8 cellular contexts compared by ENCODE assay signal in genomic region chr15:52481915-52482314, GRCh38. TPM values are rescaled to one million over a fixed set of nuclear protein-coding genes. Genes with fewer than 3 reads are reported as not detected.
DNase-seq lines count a peak whose midpoint lies in the region; ATAC-seq and TF ChIP-seq lines count a peak whose summit lies in the region.

No MANE protein-coding gene starts in this region.

- DNase-seq in GM04503 (ENCODE audit: low read depth): peak; percentile 58
- peak; percentile 95 for DNase-seq in HT1080 (ENCODE audit: low read depth)
- DNase-seq in activated CD4-positive, alpha-beta T cell treated with anti-CD3 and anti-CD28 coated beads, Interleukin-2, amount 50 U/mL, for 4 hours: peak; percentile 11 to 17
- no peak for DNase-seq in heart right ventricle
- DNase-seq in transverse colon: peak; percentile 23
- DNase-seq in DMS114 treated with DMSO at 0.1 percent for 48 hours (lab: John Stamatoyannopoulos, UW; ENCODE audit: unreplicated experiment): no peak
- no peak for DNase-seq in NCI-H2171 treated with DMSO at 0.1 percent for 48 hours (lab: John Stamatoyannopoulos, UW)

- intact Hi-C loops in heart right ventricle (cut with DNase I): no loop called here
- intact Hi-C loops in transverse colon (cut with DNase I; ENCODE audit: low total_unique reads): no loop called here

- peak overlapping the region in 5 of 10 donors; percentile 7 to 83 (median 32) for H3K27ac ChIP-seq in heart right ventricle
- H3K27ac ChIP-seq in transverse colon: peak overlapping the region; percentile 34 to 63 (median 56)

- TF ChIP-seq EP300 in transverse colon (IDR thresholded peaks at IDR 0.05; ENCODE audit: low read depth): no peak

- no peaks in the 10 kb centered on the region for H3K27me3 ChIP-seq in heart right ventricle
- H3K27me3 ChIP-seq in transverse colon: no peaks in the 10 kb centered on the region

- H3K9me3 ChIP-seq in heart right ventricle (no peaks in the 10 kb centered on the region), transverse colon (no peaks in the 10 kb centered on the region)

- no peak for TF ChIP-seq CTCF in heart right ventricle (IDR thresholded peaks at IDR 0.05)
- no peak for TF ChIP-seq CTCF in transverse colon (IDR thresholded peaks at IDR 0.05)

- ATAC-seq in GM21423 (IDR thresholded peaks at IDR 0.05; ENCODE audit: unreplicated experiment): peak; percentile 99
- ATAC-seq in heart right ventricle: peak; percentile 46 to 91 (median 82)

- H3K4me3 ChIP-seq in heart right ventricle (no peak overlapping the region), transverse colon (no peak overlapping the region)

- in situ Hi-C loops in transverse colon (cut with MboI; ENCODE audit: low pct_ligation_motif_present in 1 of 4, low pct_unique_long_range_greater_than_20kb in 1 of 4, low sequenced_read_pairs in 3 of 4): no loop called here

- TF ChIP-seq POLR2A in transverse colon (IDR thresholded peaks at IDR 0.05): no peak

- H3K36me3 ChIP-seq in heart right ventricle: no peaks in the 10 kb centered on the region
- no peaks in the 10 kb centered on the region for H3K36me3 ChIP-seq in transverse colon

- H3K4me1 ChIP-seq in heart right ventricle (peaks cover 0 to 77% (median 19%) of the 10 kb centered on the region in 9 donors), transverse colon (peaks cover 0 to 29% (median 5%) of the 10 kb centered on the region in 4 donors)

- 71 to 77% methylated on average over 3 of the region's 3 CpGs for WGBS in heart right ventricle, 2 donors
- WGBS in transverse colon (ENCODE audit: low coverage in 1 of 2), 2 donors: 29 to 58% methylated on average over 3 of the region's 3 CpGs

RNA-seq across cellular contexts. Expression of gene MYO5A, which starts 46.8 kb away (rescaled TPM):
- 31.3 and 33.7 TPM in 2 replicates for total RNA-seq in HT1080 (2014; rRNA removed; shearing (Covaris generic))
- polyA plus RNA-seq in HT1080 (2015; cell fraction: cytosol; rRNA removed): 20.0 and 23.8 TPM in 2 replicates
- polyA plus RNA-seq in HT1080 (2015; cell fraction: nucleus; rRNA removed): 26.9 and 32.4 TPM in 2 replicates
- total RNA-seq in heart right ventricle: 10 to 100 TPM in 1 of 10 donors, 1 to 10 TPM in 9; 5.0 to 15.7 (median 6.9) TPM
- 1 to 10 TPM; 3.1 to 3.7 TPM for polyA plus RNA-seq in heart right ventricle
- total RNA-seq in transverse colon: 100 to 1,000 TPM in 1 of 4 donors, 10 to 100 TPM in 3; 10.9 to 151 (median 17.0) TPM

Comparison
In these comparisons a context has a peak if more than half of its experiments do, and no peak if none do; other contexts are left out.
1. DNase-seq: peak in GM04503 (single experiment), HT1080 (single experiment), activated CD4-positive, alpha-beta T cell treated with anti-CD3 and anti-CD28 coated beads, Interleukin-2, amount 50 U/mL, for 4 hours (2 of 2) and transverse colon (single experiment); none in heart right ventricle (0 of 2), DMS114 treated with DMSO at 0.1 percent for 48 hours (single experiment) and NCI-H2171 treated with DMSO at 0.1 percent for 48 hours (single experiment).